In the genomic region with DNA sequence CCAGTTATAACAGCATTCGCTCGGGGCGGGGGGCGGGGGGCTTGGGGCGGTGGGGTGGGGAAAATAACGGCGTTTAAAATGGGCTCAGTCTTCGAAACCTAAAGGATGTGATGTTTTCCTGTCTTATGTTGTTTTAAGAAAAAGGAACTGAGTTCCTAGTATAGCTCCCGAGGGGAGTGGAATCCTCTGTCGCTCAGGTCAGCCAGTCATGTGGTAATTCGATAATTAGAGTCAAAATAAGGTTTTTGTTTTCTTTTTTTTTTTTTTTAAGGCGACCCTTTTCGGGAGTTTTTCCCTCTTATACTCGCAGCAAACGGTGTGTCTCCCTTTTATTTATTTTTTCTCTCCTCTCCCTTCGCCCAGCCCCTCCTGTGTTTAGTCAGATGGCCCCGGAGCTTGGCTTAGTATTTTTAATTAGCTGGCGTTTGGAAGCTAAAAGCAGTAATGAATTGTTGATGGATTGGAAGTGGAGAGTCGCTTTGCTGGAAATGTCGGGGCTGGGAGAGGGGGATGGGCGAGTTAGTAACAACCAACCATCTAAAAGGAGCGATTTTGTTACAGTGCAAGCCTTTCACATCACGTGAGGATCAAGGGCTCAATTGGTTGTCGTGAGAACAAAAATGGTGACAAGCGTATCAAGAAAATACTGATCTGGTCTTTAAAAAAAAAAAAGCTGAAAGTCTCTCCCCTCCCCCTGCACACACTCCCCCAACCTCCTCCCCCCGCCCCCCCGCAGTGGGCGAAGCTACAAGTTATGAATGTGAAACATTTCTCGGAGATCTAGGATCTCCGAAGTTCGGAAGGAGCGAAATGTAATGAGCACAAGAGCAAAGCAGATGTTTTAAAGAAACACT, we compare ENCODE assay signal across 8 cellular contexts. TPM values are rescaled to one million over a fixed set of nuclear protein-coding genes. Genes with fewer than 3 reads are reported as not detected.
DNase-seq lines count a peak whose midpoint lies in the region; ATAC-seq and TF ChIP-seq lines count a peak whose summit lies in the region.

No MANE protein-coding gene starts in this region.

- H3K4me1 Mint-ChIP-seq in Caco-2 (ENCODE audit: low read depth, unreplicated experiment) = peaks cover 12% of the 10 kb centered on the region
- H3K4me1 Mint-ChIP-seq in activated CD8-positive, alpha-beta T cell treated with anti-CD3 and anti-CD28 coated beads for 36 hours (ENCODE audit: low read depth) = peaks cover 30% of the 10 kb centered on the region
- peaks cover 35 to 36% of the 10 kb centered on the region in 2 donors for H3K4me1 Mint-ChIP-seq in natural killer cell treated with Interleukin-12 subunit alpha and Interleukin-12 subunit beta and Interleukin-15 and Interleukin-18, amount 100 ng/mL, for 72 hours (ENCODE audit: low read depth in 2 of 2)

- H3K27me3 Mint-ChIP-seq in Caco-2 (ENCODE audit: insufficient read depth, unreplicated experiment) = no peaks in the 10 kb centered on the region
- peaks cover 33% of the 10 kb centered on the region for H3K27me3 Mint-ChIP-seq in activated CD8-positive, alpha-beta T cell treated with anti-CD3 and anti-CD28 coated beads for 36 hours
- H3K27me3 Mint-ChIP-seq in natural killer cell treated with Interleukin-12 subunit alpha and Interleukin-12 subunit beta and Interleukin-15 and Interleukin-18, amount 100 ng/mL, for 72 hours = peaks cover 33 to 42% of the 10 kb centered on the region in 2 donors

- POLR2A ChIA-PET in Caco-2 (lab: Charles Lee) = interaction anchor here (0.5 to 1.6 kb wide), 5 partner anchors 8 to 167 kb away, joined by 3 to 7 read pairs (median 4); no protein-coding TSS in a partner anchor
- POLR2A ChIA-PET in activated CD8-positive, alpha-beta T cell treated with anti-CD3 and anti-CD28 coated beads for 36 hours (lab: Charles Lee) = interaction anchor here (0.7 kb wide), 1 partner anchor 401 kb away, joined by 3 read pairs; no protein-coding TSS in a partner anchor

- TF ChIP-seq CTCF in Caco-2 (IDR thresholded peaks at IDR 0.05; ENCODE audit: insufficient read depth in 1 of 2, low read depth in 1 of 2, low read length in 1 of 2, severe bottlenecking in 1 of 2, unreplicated experiment in 1 of 2) = no peak
- TF ChIP-seq CTCF in activated CD8-positive, alpha-beta T cell treated with anti-CD3 and anti-CD28 coated beads for 36 hours (IDR thresholded peaks at IDR 0.05) = no peak

- CTCF ChIA-PET in Caco-2 (lab: Charles Lee) = interaction anchor here (0.6 kb wide), 1 partner anchor 86 kb away, joined by 3 read pairs; no protein-coding TSS in a partner anchor
- CTCF ChIA-PET in activated CD8-positive, alpha-beta T cell treated with anti-CD3 and anti-CD28 coated beads for 36 hours (lab: Charles Lee) = no interaction called here

- peaks cover 57% of the 10 kb centered on the region for H3K4me1 ChIP-seq in Caco-2

- peak overlapping the region; percentile 62 for H3K4me3 ChIP-seq in Caco-2 (ENCODE audit: low read depth, low read length)

- H3K27ac Mint-ChIP-seq in Caco-2 (ENCODE audit: unreplicated experiment) = peak overlapping the region; percentile 93
- no peak overlapping the region for H3K27ac Mint-ChIP-seq in activated CD8-positive, alpha-beta T cell treated with anti-CD3 and anti-CD28 coated beads for 36 hours
- H3K27ac Mint-ChIP-seq in natural killer cell treated with Interleukin-12 subunit alpha and Interleukin-12 subunit beta and Interleukin-15 and Interleukin-18, amount 100 ng/mL, for 72 hours = peak overlapping the region; percentile 56 to 60

- no peaks in the 10 kb centered on the region for H3K9me3 Mint-ChIP-seq in Caco-2 (ENCODE audit: unreplicated experiment)
- H3K9me3 Mint-ChIP-seq in activated CD8-positive, alpha-beta T cell treated with anti-CD3 and anti-CD28 coated beads for 36 hours = peaks cover 2% of the 10 kb centered on the region
- no peaks in the 10 kb centered on the region for H3K9me3 Mint-ChIP-seq in natural killer cell treated with Interleukin-12 subunit alpha and Interleukin-12 subunit beta and Interleukin-15 and Interleukin-18, amount 100 ng/mL, for 72 hours

- H3K9me3 ChIP-seq in Caco-2 = no peaks in the 10 kb centered on the region

- no peak for ATAC-seq in activated CD8-positive, alpha-beta T cell treated with anti-CD3 and anti-CD28 coated beads for 36 hours
- ATAC-seq in natural killer cell treated with Interleukin-12 subunit alpha and Interleukin-12 subunit beta and Interleukin-15 and Interleukin-18, amount 100 ng/mL, for 72 hours = no peak
- no peak for ATAC-seq in HG03460 (IDR thresholded peaks at IDR 0.05; ENCODE audit: unreplicated experiment)

- intact Hi-C loops in Caco-2 (cut with micrococcal nuclease; ENCODE audit: unreplicated experiment) = loop anchor here (5.0 kb wide), 6 partner anchors 140 to 460 kb away; no protein-coding TSS in a partner anchor
- intact Hi-C loops in activated CD8-positive, alpha-beta T cell treated with anti-CD3 and anti-CD28 coated beads for 36 hours (cut with micrococcal nuclease) = no loop called here

- no TSS peak for BruUV-seq in Caco-2 (replicated peaks; lab: Mats Ljungman, UMichigan)

- H3K36me3 ChIP-seq in Caco-2 (ENCODE audit: control insufficient read depth, insufficient read depth, low read length) = no peaks in the 10 kb centered on the region; the same call in 1 of the 2 replicates

- no peak overlapping the region for H3K4me3 Mint-ChIP-seq in Caco-2 (ENCODE audit: unreplicated experiment)
- peak overlapping the region; percentile 52 for H3K4me3 Mint-ChIP-seq in activated CD8-positive, alpha-beta T cell treated with anti-CD3 and anti-CD28 coated beads for 36 hours
- peak overlapping the region; percentile 87 for H3K4me3 Mint-ChIP-seq in natural killer cell treated with Interleukin-12 subunit alpha and Interleukin-12 subunit beta and Interleukin-15 and Interleukin-18, amount 100 ng/mL, for 72 hours

- peak; percentile 76 to 85 for DNase-seq in Caco-2
- DNase-seq in H4 (ENCODE audit: low spot score) = peak; percentile 97
- peak; percentile 93 for DNase-seq in NCI-H2107 treated with DMSO at 0.1 percent for 48 hours (lab: John Stamatoyannopoulos, UW; ENCODE audit: unreplicated experiment)
- DNase-seq in activated CD8-positive, alpha-beta T cell treated with anti-CD3 and anti-CD28 coated beads for 36 hours = peak; percentile 12
- DNase-seq in globus pallidus (ENCODE audit: low spot score) = peak; percentile 94
- no peak for DNase-seq in natural killer cell treated with Interleukin-12 subunit alpha and Interleukin-12 subunit beta and Interleukin-15 and Interleukin-18, amount 100 ng/mL, for 72 hours (ENCODE audit: low spot score)
- DNase-seq in central memory CD4-positive, alpha-beta T cell = no peak

- H3K36me3 Mint-ChIP-seq in Caco-2 (ENCODE audit: insufficient read depth, unreplicated experiment) = peaks cover 17% of the 10 kb centered on the region
- H3K36me3 Mint-ChIP-seq in activated CD8-positive, alpha-beta T cell treated with anti-CD3 and anti-CD28 coated beads for 36 hours (ENCODE audit: low read depth) = no peaks in the 10 kb centered on the region
- peaks cover 4% of the 10 kb centered on the region for H3K36me3 Mint-ChIP-seq in natural killer cell treated with Interleukin-12 subunit alpha and Interleukin-12 subunit beta and Interleukin-15 and Interleukin-18, amount 100 ng/mL, for 72 hours

- H3K27me3 ChIP-seq in Caco-2 (replicated peaks; ENCODE audit: control insufficient read depth, insufficient read depth, low read length) = no peaks in the 10 kb centered on the region

RNA-seq across cellular contexts. Expression of a gene that starts 0.7 kb away (rescaled TPM):
- total RNA-seq in Caco-2 (2022) = 17.5 and 24.0 TPM in 2 replicates
- total RNA-seq in H4 (2014; rRNA removed; shearing (Covaris generic)) = 20.8 and 28.0 TPM in 2 replicates
- not detected for total RNA-seq in activated CD8-positive, alpha-beta T cell treated with anti-CD3 and anti-CD28 coated beads for 36 hours
- under 1 TPM; 0.47 to 0.59 TPM for total RNA-seq in natural killer cell treated with Interleukin-12 subunit alpha and Interleukin-12 subunit beta and Interleukin-15 and Interleukin-18, amount 100 ng/mL, for 72 hours

Comparison
In these comparisons a context has a peak if more than half of its experiments do, and no peak if none do; other contexts are left out.
1. DNase-seq: peak in Caco-2 (2 of 2), H4 (single experiment), NCI-H2107 treated with DMSO at 0.1 percent for 48 hours (single experiment), activated CD8-positive, alpha-beta T cell treated with anti-CD3 and anti-CD28 coated beads for 36 hours (single experiment) and globus pallidus (single experiment); none in natural killer cell treated with Interleukin-12 subunit alpha and Interleukin-12 subunit beta and Interleukin-15 and Interleukin-18, amount 100 ng/mL, for 72 hours (single experiment) and central memory CD4-positive, alpha-beta T cell (single experiment).
2. RNA of a gene that starts 0.7 kb away (total RNA-seq): 20.8 to 28.0 TPM in H4 and 17.5 to 24.0 TPM in Caco-2; 0.47 to 0.59 TPM in natural killer cell treated with Interleukin-12 subunit alpha and Interleukin-12 subunit beta and Interleukin-15 and Interleukin-18, amount 100 ng/mL, for 72 hours and not detected in activated CD8-positive, alpha-beta T cell treated with anti-CD3 and anti-CD28 coated beads for 36 hours; every median in the first group is over 10 times any median in the second.